In genomic region chr6:15308445-15309213, GRCh38 we compare ENCODE assay signal across 11 cellular contexts.
A peak's percentile ranks its signal among the peaks of the same experiment; 100 is the strongest.
DNase-seq lines count a peak whose midpoint lies in the region; ATAC-seq and TF ChIP-seq lines count a peak whose summit lies in the region.
"Had no signal": no experiment of that assay in that cellular context is flagged by ENCODE, and none has a peak within 500 bp of the region (broad histone marks: within the 10 kb centered on the region; RNA-seq: fewer than 3 reads in every experiment).

No MANE protein-coding gene starts in this region.

- no peaks in the 10 kb centered on the region for H3K27me3 Mint-ChIP-seq in nephron (ENCODE audit: low read depth)

- peak overlapping the region in 1 of 3 experiments; percentile 0 for H3K4me3 Mint-ChIP-seq in nephron

- peaks cover 6 to 34% of the 10 kb centered on the region in 2 donors for H3K36me3 Mint-ChIP-seq in activated naive CD4-positive, alpha-beta T cell treated with anti-CD3 and anti-CD28 coated beads, Interleukin-2, amount 50 U/mL, for 72 hours
- peaks cover 4% of the 10 kb centered on the region for H3K36me3 Mint-ChIP-seq in nephron (ENCODE audit: low read depth)

- peak in 1 of 2 donors; percentile 69 for ATAC-seq in activated naive CD4-positive, alpha-beta T cell treated with anti-CD3 and anti-CD28 coated beads, Interleukin-2, amount 50 U/mL, for 72 hours
- ATAC-seq in sciatic nerve (no peak), GM18519 (IDR thresholded peaks at IDR 0.05; ENCODE audit: low FRiP score, unreplicated experiment) (no peak), left colon (no peak)
- ATAC-seq: body of pancreas had no signal

- no peak for TF ChIP-seq POLR2A in lower leg skin (IDR thresholded peaks at IDR 0.05)

- H3K9me3 Mint-ChIP-seq in activated naive CD4-positive, alpha-beta T cell treated with anti-CD3 and anti-CD28 coated beads, Interleukin-2, amount 50 U/mL, for 72 hours, result no peaks in the 10 kb centered on the region
- H3K9me3 Mint-ChIP-seq in nephron, result no peaks in the 10 kb centered on the region

- peak; percentile 31 for DNase-seq in EL
- DNase-seq in KBM-7, result peak; percentile 62
- DNase-seq in activated naive CD4-positive, alpha-beta T cell treated with anti-CD3 and anti-CD28 coated beads, Interleukin-2, amount 50 U/mL, for 72 hours (ENCODE audit: low spot score in 2 of 2), result no peak
- no peak for DNase-seq in sciatic nerve (ENCODE audit: low spot score)
- DNase-seq in lower leg skin (ENCODE audit: low spot score in 2 of 2), result no peak
- DNase-seq in left colon, result no peak
- DNase-seq: body of pancreas had no signal

- peak overlapping the region; percentile 59 to 73 for H3K27ac Mint-ChIP-seq in activated naive CD4-positive, alpha-beta T cell treated with anti-CD3 and anti-CD28 coated beads, Interleukin-2, amount 50 U/mL, for 72 hours
- H3K27ac Mint-ChIP-seq in nephron, result peak overlapping the region; percentile 22 to 62 (median 60)

- TF ChIP-seq CTCF in nephron (IDR thresholded peaks at IDR 0.05; ENCODE audit: unreplicated experiment in 3 of 3) (no peak), lower leg skin (IDR thresholded peaks at IDR 0.05) (no peak)

- H3K4me1 Mint-ChIP-seq in nephron, result peaks cover 69% of the 10 kb centered on the region

- in situ Hi-C loops in KBM-7 (cut with MboI; ENCODE audit: low pct_unique_long_range_greater_than_20kb, low sequenced_read_pairs), result no loop called here

- no peak overlapping the region for H3K4me3 ChIP-seq in lower leg skin (ENCODE audit: low read depth, poor library complexity, severe bottlenecking)
- H3K4me3 ChIP-seq: body of pancreas, esophagus muscularis mucosa, thoracic aorta had no signal

- intact Hi-C loops in sciatic nerve (cut with DNase I), result no loop called here
- intact Hi-C loops in lower leg skin (cut with DNase I; ENCODE audit: low total_unique reads), result no loop called here
- intact Hi-C loops in left colon (cut with DNase I, micrococcal nuclease), result no loop called here

- whole genome bisulfite sequencing in lower leg skin, 2 donors, result 43 to 46% methylated on average over 5 of the region's 5 CpGs

Comparison
In these comparisons a context has a peak if more than half of its experiments do, and no peak if none do; other contexts are left out.
1. DNase-seq: peak in EL (single experiment) and KBM-7 (single experiment); none in activated naive CD4-positive, alpha-beta T cell treated with anti-CD3 and anti-CD28 coated beads, Interleukin-2, amount 50 U/mL, for 72 hours (0 of 2), sciatic nerve (single experiment), lower leg skin (0 of 2) and left colon (0 of 2).